ENCODE assay signal across 1 cellular context in genomic region chr20:40274912-40275654, GRCh38.
TF ChIP-seq lines count a peak whose summit lies in the region.

No MANE protein-coding gene starts in this region.

TF ChIP-seq in HEK293, 187 proteins besides CTCF, POLR2A, EP300 and RAD21 (continued from another document):
- TF ChIP-seq ZSCAN4 (tag by site-specific recombination; IDR thresholded peaks at IDR 0.05), result peak; percentile 42; the same call in 1 of the 2 replicates
- no peak for TF ChIP-seq TCF7L2 (IDR thresholded peaks at IDR 0.05; ENCODE audit: borderline replicate concordance, low read depth, low read length)
- no peak for TF ChIP-seq PRDM6 (tag by site-specific recombination; IDR thresholded peaks at IDR 0.05)
- TF ChIP-seq PRDM4 (tag by site-specific recombination; IDR thresholded peaks at IDR 0.05), result no peak
- peak; percentile 53; the same call in 1 of the 2 replicates for TF ChIP-seq FEZF1 (tag by site-specific recombination; IDR thresholded peaks at IDR 0.05)
- TF ChIP-seq OVOL3 (tag by site-specific recombination; IDR thresholded peaks at IDR 0.05), result no peak
